In the genomic region with DNA sequence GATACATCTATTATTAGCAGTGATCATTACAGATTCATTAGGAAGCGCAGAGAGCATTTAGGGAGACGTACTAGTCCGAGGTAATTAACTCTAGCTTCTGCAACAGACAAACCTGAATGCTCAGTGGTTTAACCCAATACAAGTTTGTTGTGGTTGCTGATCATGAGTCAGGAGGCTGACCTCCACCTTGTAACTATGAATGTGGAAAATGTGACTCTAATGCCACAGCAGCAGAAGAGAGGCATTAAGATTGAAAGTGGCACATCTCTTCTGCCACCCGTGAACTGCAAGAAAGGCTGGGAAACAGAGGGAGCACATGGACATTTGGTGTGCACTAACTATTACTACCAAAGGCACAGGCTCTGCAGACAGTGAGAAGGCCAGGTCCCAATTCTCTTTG, we compare ENCODE assay signal across 21 cellular contexts.
DNase-seq lines count a peak whose midpoint lies in the region; ATAC-seq and TF ChIP-seq lines count a peak whose summit lies in the region.
"Had no signal": no experiment of that assay in that cellular context is flagged by ENCODE, and none has a peak within 500 bp of the region (broad histone marks: within the 10 kb centered on the region; RNA-seq: fewer than 3 reads in every experiment).

No MANE protein-coding gene starts in this region.

- no peaks in the 10 kb centered on the region for H3K36me3 Mint-ChIP-seq in GM23338 (ENCODE audit: low read depth)

- no peak for ATAC-seq in GM23338
- ATAC-seq: body of pancreas, gastroesophageal sphincter, left lung had no signal

- no peaks in the 10 kb centered on the region for H3K4me1 ChIP-seq in GM23338 (ENCODE audit: insufficient read depth)
- H3K4me1 ChIP-seq: body of pancreas, Caco-2, gastroesophageal sphincter, left lung, right atrium auricular region, transverse colon had no signal

- H3K27me3 Mint-ChIP-seq in GM23338 (ENCODE audit: insufficient read depth, low read depth, poor library complexity): peaks cover 2% of the 10 kb centered on the region

- H3K4me3 ChIP-seq in AG09309 (ENCODE audit: control insufficient read depth, low read depth, low read length): no peak overlapping the region
- no peak overlapping the region for H3K4me3 ChIP-seq in GM23338
- H3K4me3 ChIP-seq: body of pancreas, gastroesophageal sphincter, left lung, right atrium auricular region, transverse colon had no signal

- H3K4me1 Mint-ChIP-seq in GM23338: no peaks in the 10 kb centered on the region
- H3K4me1 Mint-ChIP-seq: B cell had no signal

- no peak overlapping the region for H3K27ac ChIP-seq in GM23338 (ENCODE audit: low read depth)
- H3K27ac ChIP-seq: body of pancreas, gastroesophageal sphincter, left lung, right atrium auricular region, transverse colon had no signal

- H3K27ac Mint-ChIP-seq in GM23338: no peak overlapping the region
- H3K27ac Mint-ChIP-seq: B cell had no signal

- H3K4me3 Mint-ChIP-seq in GM23338: no peak overlapping the region
- H3K4me3 Mint-ChIP-seq: B cell had no signal

- DNase-seq in AG09309 (ENCODE audit: low read depth): peak; percentile 20
- DNase-seq in GM23338 (ENCODE audit: low spot score): no peak
- DNase-seq in amniotic epithelial cell (ENCODE audit: low read depth): peak; percentile 30
- DNase-seq in kidney tubule cell (ENCODE audit: low spot score): peak; percentile 56
- no peak for DNase-seq in T-helper 1 cell
- no peak for DNase-seq in activated effector memory CD4-positive, alpha-beta T cell treated with anti-CD3 and anti-CD28 coated beads, Interleukin-2, amount 50 U/mL, for 16 hours
- no peak for DNase-seq in central memory CD4-positive, alpha-beta T cell
- DNase-seq: activated gamma-delta T cell treated with Interleukin-2 at 50 U/mL for 16 hours; body of pancreas; Caco-2; cortex of kidney; KBM-7; left lung; NCI-H1105; NCI-H524 treated with DMSO at 0.1 percent for 48 hours; stimulated activated CD4-positive, alpha-beta T cell treated with anti-CD3 and anti-CD28 coated beads, Interleukin-15, amount 100 ng/mL, for 24 hours; stimulated activated naive CD4-positive, alpha-beta T cell; transverse colon had no signal

- H3K9me2 ChIP-seq in GM23338 (ENCODE audit: insufficient read depth): no peaks in the 10 kb centered on the region

- 0 out of 2 replicates have a peak overlapping the region, but pooled peaks have one; percentile 23 for H2AFZ ChIP-seq in GM23338

- no peaks in the 10 kb centered on the region for H3K79me2 ChIP-seq in GM23338 (replicated peaks; ENCODE audit: insufficient read depth)

- no peaks in the 10 kb centered on the region for H3K9me3 Mint-ChIP-seq in GM23338

- no peaks in the 10 kb centered on the region for H4K20me1 ChIP-seq in GM23338 (replicated peaks; ENCODE audit: insufficient read depth)

- no peaks in the 10 kb centered on the region for H3K36me3 ChIP-seq in GM23338 (ENCODE audit: insufficient read depth)
- H3K36me3 ChIP-seq: gastroesophageal sphincter, left lung, right atrium auricular region, transverse colon had no signal

- TF ChIP-seq CTCF in AG09309 (IDR thresholded peaks at IDR 0.05; ENCODE audit: control insufficient read depth, insufficient read depth, low read depth, low read length, missing control alignments) (no peak), GM23338 (conservative IDR thresholded peaks at IDR 0.05; ENCODE audit: low read depth in 2 of 2) (no peak)

- H3K27me3 ChIP-seq in GM23338 (ENCODE audit: insufficient read depth): no peaks in the 10 kb centered on the region
- H3K27me3 ChIP-seq: body of pancreas, gastroesophageal sphincter, left lung, right atrium auricular region, transverse colon had no signal

- H3K4me2 ChIP-seq in GM23338: no peak overlapping the region

- no peaks in the 10 kb centered on the region for H3F3A ChIP-seq in GM23338 (replicated peaks; ENCODE audit: low read depth)

TF ChIP-seq in GM23338, 12 proteins besides CTCF, POLR2A, EP300 and RAD21 (continues in another document):
- TF ChIP-seq, protein P1, sequence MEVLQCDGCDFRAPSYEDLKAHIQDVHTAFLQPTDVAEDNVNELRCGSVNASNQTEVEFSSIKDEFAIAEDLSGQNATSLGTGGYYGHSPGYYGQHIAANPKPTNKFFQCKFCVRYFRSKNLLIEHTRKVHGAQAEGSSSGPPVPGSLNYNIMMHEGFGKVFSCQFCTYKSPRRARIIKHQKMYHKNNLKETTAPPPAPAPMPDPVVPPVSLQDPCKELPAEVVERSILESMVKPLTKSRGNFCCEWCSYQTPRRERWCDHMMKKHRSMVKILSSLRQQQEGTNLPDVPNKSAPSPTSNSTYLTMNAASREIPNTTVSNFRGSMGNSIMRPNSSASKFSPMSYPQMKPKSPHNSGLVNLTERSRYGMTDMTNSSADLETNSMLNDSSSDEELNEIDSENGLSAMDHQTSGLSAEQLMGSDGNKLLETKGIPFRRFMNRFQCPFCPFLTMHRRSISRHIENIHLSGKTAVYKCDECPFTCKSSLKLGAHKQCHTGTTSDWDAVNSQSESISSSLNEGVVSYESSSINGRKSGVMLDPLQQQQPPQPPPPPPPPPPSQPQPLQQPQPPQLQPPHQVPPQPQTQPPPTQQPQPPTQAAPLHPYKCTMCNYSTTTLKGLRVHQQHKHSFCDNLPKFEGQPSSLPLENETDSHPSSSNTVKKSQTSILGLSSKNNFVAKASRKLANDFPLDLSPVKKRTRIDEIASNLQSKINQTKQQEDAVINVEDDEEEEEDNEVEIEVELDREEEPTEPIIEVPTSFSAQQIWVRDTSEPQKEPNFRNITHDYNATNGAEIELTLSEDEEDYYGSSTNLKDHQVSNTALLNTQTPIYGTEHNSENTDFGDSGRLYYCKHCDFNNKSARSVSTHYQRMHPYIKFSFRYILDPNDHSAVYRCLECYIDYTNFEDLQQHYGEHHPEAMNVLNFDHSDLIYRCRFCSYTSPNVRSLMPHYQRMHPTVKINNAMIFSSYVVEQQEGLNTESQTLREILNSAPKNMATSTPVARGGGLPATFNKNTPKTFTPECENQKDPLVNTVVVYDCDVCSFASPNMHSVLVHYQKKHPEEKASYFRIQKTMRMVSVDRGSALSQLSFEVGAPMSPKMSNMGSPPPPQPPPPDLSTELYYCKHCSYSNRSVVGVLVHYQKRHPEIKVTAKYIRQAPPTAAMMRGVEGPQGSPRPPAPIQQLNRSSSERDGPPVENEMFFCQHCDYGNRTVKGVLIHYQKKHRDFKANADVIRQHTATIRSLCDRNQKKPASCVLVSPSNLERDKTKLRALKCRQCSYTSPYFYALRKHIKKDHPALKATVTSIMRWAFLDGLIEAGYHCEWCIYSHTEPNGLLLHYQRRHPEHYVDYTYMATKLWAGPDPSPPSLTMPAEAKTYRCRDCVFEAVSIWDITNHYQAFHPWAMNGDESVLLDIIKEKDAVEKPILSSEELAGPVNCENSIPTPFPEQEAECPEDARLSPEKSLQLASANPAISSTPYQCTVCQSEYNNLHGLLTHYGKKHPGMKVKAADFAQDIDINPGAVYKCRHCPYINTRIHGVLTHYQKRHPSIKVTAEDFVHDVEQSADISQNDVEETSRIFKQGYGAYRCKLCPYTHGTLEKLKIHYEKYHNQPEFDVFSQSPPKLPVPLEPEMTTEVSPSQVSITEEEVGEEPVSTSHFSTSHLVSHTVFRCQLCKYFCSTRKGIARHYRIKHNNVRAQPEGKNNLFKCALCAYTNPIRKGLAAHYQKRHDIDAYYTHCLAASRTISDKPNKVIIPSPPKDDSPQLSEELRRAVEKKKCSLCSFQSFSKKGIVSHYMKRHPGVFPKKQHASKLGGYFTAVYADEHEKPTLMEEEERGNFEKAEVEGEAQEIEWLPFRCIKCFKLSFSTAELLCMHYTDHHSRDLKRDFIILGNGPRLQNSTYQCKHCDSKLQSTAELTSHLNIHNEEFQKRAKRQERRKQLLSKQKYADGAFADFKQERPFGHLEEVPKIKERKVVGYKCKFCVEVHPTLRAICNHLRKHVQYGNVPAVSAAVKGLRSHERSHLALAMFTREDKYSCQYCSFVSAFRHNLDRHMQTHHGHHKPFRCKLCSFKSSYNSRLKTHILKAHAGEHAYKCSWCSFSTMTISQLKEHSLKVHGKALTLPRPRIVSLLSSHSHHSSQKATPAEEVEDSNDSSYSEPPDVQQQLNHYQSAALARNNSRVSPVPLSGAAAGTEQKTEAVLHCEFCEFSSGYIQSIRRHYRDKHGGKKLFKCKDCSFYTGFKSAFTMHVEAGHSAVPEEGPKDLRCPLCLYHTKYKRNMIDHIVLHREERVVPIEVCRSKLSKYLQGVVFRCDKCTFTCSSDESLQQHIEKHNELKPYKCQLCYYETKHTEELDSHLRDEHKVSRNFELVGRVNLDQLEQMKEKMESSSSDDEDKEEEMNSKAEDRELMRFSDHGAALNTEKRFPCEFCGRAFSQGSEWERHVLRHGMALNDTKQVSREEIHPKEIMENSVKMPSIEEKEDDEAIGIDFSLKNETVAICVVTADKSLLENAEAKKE (CRISPR knock-in tag; IDR thresholded peaks at IDR 0.05): no peak
- TF ChIP-seq POLR2AphosphoS5 (IDR thresholded peaks at IDR 0.05; ENCODE audit: low read depth) (no peak), ZNF114 (CRISPR knock-in tag; IDR thresholded peaks at IDR 0.05) (no peak), JUNB (IDR thresholded peaks at IDR 0.05; ENCODE audit: unreplicated experiment) (no peak), NANOG (IDR thresholded peaks at IDR 0.05; ENCODE audit: borderline replicate concordance) (no peak), CREB1 (CRISPR knock-in tag; IDR thresholded peaks at IDR 0.05; ENCODE audit: low read depth) (no peak), EZH2phosphoT487 (IDR thresholded peaks at IDR 0.05; ENCODE audit: unreplicated experiment) (no peak), EZH2 (IDR thresholded peaks at IDR 0.05; ENCODE audit: low read depth, unreplicated experiment) (no peak)
- TF ChIP-seq, protein P2, sequence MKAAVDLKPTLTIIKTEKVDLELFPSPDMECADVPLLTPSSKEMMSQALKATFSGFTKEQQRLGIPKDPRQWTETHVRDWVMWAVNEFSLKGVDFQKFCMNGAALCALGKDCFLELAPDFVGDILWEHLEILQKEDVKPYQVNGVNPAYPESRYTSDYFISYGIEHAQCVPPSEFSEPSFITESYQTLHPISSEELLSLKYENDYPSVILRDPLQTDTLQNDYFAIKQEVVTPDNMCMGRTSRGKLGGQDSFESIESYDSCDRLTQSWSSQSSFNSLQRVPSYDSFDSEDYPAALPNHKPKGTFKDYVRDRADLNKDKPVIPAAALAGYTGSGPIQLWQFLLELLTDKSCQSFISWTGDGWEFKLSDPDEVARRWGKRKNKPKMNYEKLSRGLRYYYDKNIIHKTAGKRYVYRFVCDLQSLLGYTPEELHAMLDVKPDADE (IDR thresholded peaks at IDR 0.05): no peak

Comparison
In these comparisons a context has a peak if more than half of its experiments do, and no peak if none do; other contexts are left out.
1. DNase-seq: peak in AG09309 (single experiment), amniotic epithelial cell (single experiment) and kidney tubule cell (single experiment); none in GM23338 (single experiment), T-helper 1 cell (0 of 5), activated effector memory CD4-positive, alpha-beta T cell treated with anti-CD3 and anti-CD28 coated beads, Interleukin-2, amount 50 U/mL, for 16 hours (single experiment) and central memory CD4-positive, alpha-beta T cell (single experiment).